16 cellular contexts compared by ENCODE assay signal in the genomic region with DNA sequence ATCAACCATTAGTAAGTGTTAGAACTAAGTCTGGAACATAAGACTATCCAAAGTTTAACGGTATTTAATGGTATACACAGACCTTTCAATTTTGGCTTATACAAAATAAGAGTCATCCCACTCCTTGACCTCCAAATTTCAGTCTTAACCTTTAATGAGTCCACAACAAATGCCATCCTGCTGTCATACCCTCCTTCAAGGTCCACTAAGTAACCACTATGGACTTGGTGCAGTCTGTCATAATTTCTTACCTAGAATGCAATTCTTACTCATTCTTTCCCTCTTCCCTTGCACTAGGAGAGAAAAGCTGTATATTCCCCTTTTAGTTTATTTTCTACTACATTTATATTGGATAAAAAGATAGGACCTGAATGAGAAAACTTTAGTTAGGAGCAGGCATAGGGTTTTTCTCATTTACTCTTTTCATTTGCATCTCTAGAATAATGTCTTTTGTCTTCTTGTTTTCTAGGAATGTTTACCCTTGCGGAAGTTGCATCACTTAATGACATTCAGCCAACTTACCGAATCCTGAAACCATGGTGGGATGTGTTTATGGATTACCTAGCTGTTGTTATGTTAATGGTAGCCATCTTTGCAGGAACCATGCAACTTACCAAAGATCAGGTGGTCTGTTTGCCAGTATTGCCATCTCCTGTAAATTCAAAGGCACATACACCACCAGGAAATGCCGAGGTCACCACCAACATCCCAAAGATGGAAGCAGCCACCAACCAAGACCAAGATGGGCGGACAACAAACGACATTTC.
DNase-seq lines count a peak whose midpoint lies in the region; ATAC-seq and TF ChIP-seq lines count a peak whose summit lies in the region.
"Had no signal": no experiment of that assay in that cellular context is flagged by ENCODE, and none has a peak within 500 bp of the region (broad histone marks: within the 10 kb centered on the region; RNA-seq: fewer than 3 reads in every experiment).

No MANE protein-coding gene starts in this region.

- POLR2A ChIA-PET in WTC11 (lab: Charles Lee): interaction anchor here (1.4 kb wide), 1 partner anchor 112 kb away, joined by 7 read pairs; a partner anchor contains a TSS

- H3K27me3 ChIP-seq in aorta (ENCODE audit: control insufficient read depth in 1 of 2, insufficient read depth in 2 of 2, low read length in 1 of 2): no peaks in the 10 kb centered on the region

- no peak overlapping the region for H3K4me3 Mint-ChIP-seq in activated naive CD8-positive, alpha-beta T cell treated with anti-CD3 and anti-CD28 coated beads, Interleukin-2, amount 50 U/mL, for 24 hours
- no peak overlapping the region for H3K4me3 Mint-ChIP-seq in activated naive CD8-positive, alpha-beta T cell treated with anti-CD3 and anti-CD28 coated beads for 36 hours
- H3K4me3 Mint-ChIP-seq in WTC11: no peak overlapping the region
- no peak overlapping the region for H3K4me3 Mint-ChIP-seq in natural killer cell treated with Interleukin-12 subunit alpha and Interleukin-12 subunit beta and Interleukin-15 and Interleukin-18, amount 100 ng/mL, for 72 hours
- H3K4me3 Mint-ChIP-seq: CD14-positive monocyte; CD8-positive, alpha-beta T cell had no signal

- ATAC-seq in activated naive CD8-positive, alpha-beta T cell treated with anti-CD3 and anti-CD28 coated beads, Interleukin-2, amount 50 U/mL, for 24 hours: peak; percentile 54
- ATAC-seq in WTC11 (no peak; the same call in 1 of the 2 replicates), aorta (ENCODE audit: low FRiP score) (no peak)
- ATAC-seq in natural killer cell treated with Interleukin-12 subunit alpha and Interleukin-12 subunit beta and Interleukin-15 and Interleukin-18, amount 100 ng/mL, for 72 hours: no peak
- ATAC-seq: CD8-positive, alpha-beta T cell; HepG2 had no signal

- peaks cover 0 to 2% of the 10 kb centered on the region in 2 donors for H3K36me3 ChIP-seq in aorta (ENCODE audit: control insufficient read depth in 1 of 2, insufficient read depth in 2 of 2, low read length in 1 of 2)

- H3K27me3 Mint-ChIP-seq in activated naive CD8-positive, alpha-beta T cell treated with anti-CD3 and anti-CD28 coated beads, Interleukin-2, amount 50 U/mL, for 24 hours: no peaks in the 10 kb centered on the region
- H3K27me3 Mint-ChIP-seq in activated naive CD8-positive, alpha-beta T cell treated with anti-CD3 and anti-CD28 coated beads for 36 hours: no peaks in the 10 kb centered on the region
- H3K27me3 Mint-ChIP-seq in WTC11 (ENCODE audit: low read depth): no peaks in the 10 kb centered on the region
- H3K27me3 Mint-ChIP-seq in natural killer cell treated with Interleukin-12 subunit alpha and Interleukin-12 subunit beta and Interleukin-15 and Interleukin-18, amount 100 ng/mL, for 72 hours: no peaks in the 10 kb centered on the region

- no peak overlapping the region for H3K4me3 ChIP-seq in aorta (ENCODE audit: low read length in 2 of 2)

- intact Hi-C loops in aorta (cut with DNase I): no loop called here

- CTCF ChIA-PET in WTC11 (lab: Charles Lee): interaction anchor here (1.0 kb wide), 1 partner anchor 128 kb away, joined by 3 read pairs; no protein-coding TSS in a partner anchor

- H3K27ac Mint-ChIP-seq in activated naive CD8-positive, alpha-beta T cell treated with anti-CD3 and anti-CD28 coated beads, Interleukin-2, amount 50 U/mL, for 24 hours: peak overlapping the region; percentile 15
- no peak overlapping the region for H3K27ac Mint-ChIP-seq in activated naive CD8-positive, alpha-beta T cell treated with anti-CD3 and anti-CD28 coated beads for 36 hours
- H3K27ac Mint-ChIP-seq in WTC11: peak overlapping the region; percentile 92
- no peak overlapping the region for H3K27ac Mint-ChIP-seq in natural killer cell treated with Interleukin-12 subunit alpha and Interleukin-12 subunit beta and Interleukin-15 and Interleukin-18, amount 100 ng/mL, for 72 hours
- H3K27ac Mint-ChIP-seq: CD8-positive, alpha-beta T cell had no signal

- WGBS in aorta, 2 donors: 96 to 97% methylated on average over 6 of the region's 6 CpGs

- DNase-seq in activated naive CD8-positive, alpha-beta T cell treated with anti-CD3 and anti-CD28 coated beads, Interleukin-2, amount 50 U/mL, for 24 hours: no peak
- no peak for DNase-seq in activated naive CD8-positive, alpha-beta T cell treated with anti-CD3 and anti-CD28 coated beads for 36 hours
- DNase-seq in WTC11 (ENCODE audit: low spot score): no peak
- peak; percentile 49 for DNase-seq in kidney tubule cell (ENCODE audit: low spot score)
- no peak for DNase-seq in natural killer cell treated with Interleukin-12 subunit alpha and Interleukin-12 subunit beta and Interleukin-15 and Interleukin-18, amount 100 ng/mL, for 72 hours (ENCODE audit: low spot score)
- no peak for DNase-seq in aorta
- DNase-seq in NCI-H2171 (lab: John Stamatoyannopoulos, UW): no peak
- no peak for DNase-seq in NCI-H1048 (lab: John Stamatoyannopoulos, UW)
- DNase-seq: CD8-positive, alpha-beta T cell; COR-L47; DMS153; DND-41; GDM1 had no signal

- H3K4me1 ChIP-seq in aorta (ENCODE audit: control insufficient read depth in 1 of 2, insufficient read depth in 2 of 2, low read length in 2 of 2): no peaks in the 10 kb centered on the region

- no peak overlapping the region for H3K27ac ChIP-seq in aorta (ENCODE audit: low read depth in 1 of 2, low read length in 2 of 2)
- H3K27ac ChIP-seq: 22Rv1 had no signal

- no peaks in the 10 kb centered on the region for H3K9me3 Mint-ChIP-seq in activated naive CD8-positive, alpha-beta T cell treated with anti-CD3 and anti-CD28 coated beads, Interleukin-2, amount 50 U/mL, for 24 hours
- peaks cover 2% of the 10 kb centered on the region for H3K9me3 Mint-ChIP-seq in activated naive CD8-positive, alpha-beta T cell treated with anti-CD3 and anti-CD28 coated beads for 36 hours
- peaks cover 12% of the 10 kb centered on the region for H3K9me3 Mint-ChIP-seq in WTC11
- H3K9me3 Mint-ChIP-seq in natural killer cell treated with Interleukin-12 subunit alpha and Interleukin-12 subunit beta and Interleukin-15 and Interleukin-18, amount 100 ng/mL, for 72 hours: no peaks in the 10 kb centered on the region
- H3K9me3 Mint-ChIP-seq: CD14-positive monocyte; CD8-positive, alpha-beta T cell had no signal

- H3K4me1 Mint-ChIP-seq in activated naive CD8-positive, alpha-beta T cell treated with anti-CD3 and anti-CD28 coated beads, Interleukin-2, amount 50 U/mL, for 24 hours: peaks cover 23% of the 10 kb centered on the region
- peaks cover 12% of the 10 kb centered on the region for H3K4me1 Mint-ChIP-seq in activated naive CD8-positive, alpha-beta T cell treated with anti-CD3 and anti-CD28 coated beads for 36 hours
- H3K4me1 Mint-ChIP-seq in WTC11: peaks cover 74% of the 10 kb centered on the region
- H3K4me1 Mint-ChIP-seq in natural killer cell treated with Interleukin-12 subunit alpha and Interleukin-12 subunit beta and Interleukin-15 and Interleukin-18, amount 100 ng/mL, for 72 hours (ENCODE audit: low read depth in 2 of 2): peaks cover 4% of the 10 kb centered on the region in 2 donors

- H3K9me3 ChIP-seq in aorta (ENCODE audit: control insufficient read depth, low read length): peaks cover 2% of the 10 kb centered on the region

- no peak for TF ChIP-seq CTCF in WTC11 (IDR thresholded peaks at IDR 0.05)

- H3K36me3 Mint-ChIP-seq in activated naive CD8-positive, alpha-beta T cell treated with anti-CD3 and anti-CD28 coated beads, Interleukin-2, amount 50 U/mL, for 24 hours (ENCODE audit: low read depth): peaks cover 61% of the 10 kb centered on the region
- peaks cover 53% of the 10 kb centered on the region for H3K36me3 Mint-ChIP-seq in activated naive CD8-positive, alpha-beta T cell treated with anti-CD3 and anti-CD28 coated beads for 36 hours
- H3K36me3 Mint-ChIP-seq in WTC11: peaks cover 39% of the 10 kb centered on the region
- H3K36me3 Mint-ChIP-seq in natural killer cell treated with Interleukin-12 subunit alpha and Interleukin-12 subunit beta and Interleukin-15 and Interleukin-18, amount 100 ng/mL, for 72 hours: peaks cover 10% of the 10 kb centered on the region

TF ChIP-seq in WTC11, 78 proteins besides CTCF, POLR2A, EP300 and RAD21 (continues in another document):
- TF ChIP-seq, protein P1, sequence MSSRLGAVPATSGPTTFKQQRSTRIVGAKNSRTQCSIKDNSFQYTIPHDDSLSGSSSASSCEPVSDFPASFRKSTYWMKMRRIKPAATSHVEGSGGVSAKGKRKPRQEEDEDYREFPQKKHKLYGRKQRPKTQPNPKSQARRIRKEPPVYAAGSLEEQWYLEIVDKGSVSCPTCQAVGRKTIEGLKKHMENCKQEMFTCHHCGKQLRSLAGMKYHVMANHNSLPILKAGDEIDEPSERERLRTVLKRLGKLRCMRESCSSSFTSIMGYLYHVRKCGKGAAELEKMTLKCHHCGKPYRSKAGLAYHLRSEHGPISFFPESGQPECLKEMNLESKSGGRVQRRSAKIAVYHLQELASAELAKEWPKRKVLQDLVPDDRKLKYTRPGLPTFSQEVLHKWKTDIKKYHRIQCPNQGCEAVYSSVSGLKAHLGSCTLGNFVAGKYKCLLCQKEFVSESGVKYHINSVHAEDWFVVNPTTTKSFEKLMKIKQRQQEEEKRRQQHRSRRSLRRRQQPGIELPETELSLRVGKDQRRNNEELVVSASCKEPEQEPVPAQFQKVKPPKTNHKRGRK (CRISPR knock-in tag; IDR thresholded peaks at IDR 0.05; ENCODE audit: borderline replicate concordance): no peak
- TF ChIP-seq JUN (CRISPR knock-in tag; IDR thresholded peaks at IDR 0.05) (no peak), CREB1 (CRISPR knock-in tag; IDR thresholded peaks at IDR 0.05) (no peak), ZBTB21 (CRISPR knock-in tag; IDR thresholded peaks at IDR 0.05; ENCODE audit: borderline replicate concordance) (no peak)
- TF ChIP-seq, protein P2, sequence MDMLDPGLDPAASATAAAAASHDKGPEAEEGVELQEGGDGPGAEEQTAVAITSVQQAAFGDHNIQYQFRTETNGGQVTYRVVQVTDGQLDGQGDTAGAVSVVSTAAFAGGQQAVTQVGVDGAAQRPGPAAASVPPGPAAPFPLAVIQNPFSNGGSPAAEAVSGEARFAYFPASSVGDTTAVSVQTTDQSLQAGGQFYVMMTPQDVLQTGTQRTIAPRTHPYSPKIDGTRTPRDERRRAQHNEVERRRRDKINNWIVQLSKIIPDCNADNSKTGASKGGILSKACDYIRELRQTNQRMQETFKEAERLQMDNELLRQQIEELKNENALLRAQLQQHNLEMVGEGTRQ (CRISPR knock-in tag; IDR thresholded peaks at IDR 0.05): 0 out of 2 replicates have a peak, but pooled peaks have one; percentile 24

Comparison
In these comparisons a context has a peak if more than half of its experiments do, and no peak if none do; other contexts are left out.
1. H3K27ac Mint-ChIP-seq: peak in activated naive CD8-positive, alpha-beta T cell treated with anti-CD3 and anti-CD28 coated beads, Interleukin-2, amount 50 U/mL, for 24 hours (single experiment) and WTC11 (single experiment); none in activated naive CD8-positive, alpha-beta T cell treated with anti-CD3 and anti-CD28 coated beads for 36 hours (single experiment) and natural killer cell treated with Interleukin-12 subunit alpha and Interleukin-12 subunit beta and Interleukin-15 and Interleukin-18, amount 100 ng/mL, for 72 hours (0 of 2).